Comparison of ENCODE assay signal across 28 cellular contexts in the genomic region with DNA sequence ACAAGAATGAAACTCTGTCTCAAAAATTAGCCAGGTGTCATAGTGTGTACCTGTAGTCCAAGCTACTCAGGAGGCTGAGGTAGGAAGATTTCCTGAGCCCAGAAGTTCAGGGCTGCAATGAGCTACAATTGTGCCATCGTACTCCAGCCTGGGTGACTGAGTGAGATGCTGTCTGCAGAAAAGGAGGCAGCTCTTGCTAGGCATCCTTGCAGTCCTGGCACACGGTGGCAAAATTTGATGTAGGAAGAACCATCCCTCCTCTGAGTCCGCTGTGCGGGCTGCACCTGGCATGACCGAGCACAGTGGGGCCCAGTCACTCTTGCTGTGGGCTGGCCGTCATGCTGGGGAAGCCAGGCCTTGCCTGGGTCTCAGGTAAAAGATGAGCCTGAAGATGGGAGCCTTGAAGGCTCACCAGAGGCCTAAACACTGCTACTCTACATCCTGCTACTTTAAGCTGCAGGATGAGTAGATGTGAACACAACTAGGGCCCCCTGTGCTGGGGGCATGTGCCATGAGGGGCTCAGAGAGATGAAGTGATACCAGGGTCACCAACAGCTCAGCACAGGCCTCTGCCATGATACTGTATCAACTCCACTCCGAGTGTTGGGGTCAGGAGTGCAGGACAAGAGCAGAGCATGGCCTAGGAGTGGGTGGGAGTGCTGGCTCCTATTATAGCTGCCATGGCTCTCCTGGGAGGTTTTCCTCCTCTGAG. TPM values are rescaled to one million over a fixed set of nuclear protein-coding genes. Genes with fewer than 3 reads are reported as not detected.
DNase-seq lines count a peak whose midpoint lies in the region; ATAC-seq, FAIRE-seq and TF ChIP-seq lines count a peak whose summit lies in the region.
"Had no signal": no experiment of that assay in that cellular context is flagged by ENCODE, and none has a peak within 500 bp of the region (broad histone marks: within the 10 kb centered on the region; RNA-seq: fewer than 3 reads in every experiment).

No MANE protein-coding gene starts in this region.

- ATAC-seq in activated naive CD4-positive, alpha-beta T cell treated with anti-CD3 and anti-CD28 coated beads, Interleukin-2, amount 50 U/mL, for 72 hours = peak; percentile 13 to 27
- ATAC-seq in K562 = no peak; the same call in 1 of the 3 replicates
- ATAC-seq in stimulated activated memory B cell treated with anti-CD40 and anti-IgM and Interleukin-4, amounts not matched to agents 10 μg/mL and 1 μg/mL and 100 μg/mL, for 72 hours = peak; percentile 29
- no peak for ATAC-seq in GM18867 (IDR thresholded peaks at IDR 0.05; ENCODE audit: unreplicated experiment)
- no peak for ATAC-seq in HG02763 (IDR thresholded peaks at IDR 0.05; ENCODE audit: unreplicated experiment)
- no peak for ATAC-seq in GM21737 (IDR thresholded peaks at IDR 0.05; ENCODE audit: unreplicated experiment)

- FAIRE-seq in K562 (lab: Jason Lieb, UNC) = no peak
- FAIRE-seq: A204.1, GM12891, GM18507, H1 had no signal

- WGBS in K562 (ENCODE audit: insufficient coverage, low coverage, missing lambda C conversion rate) = 95% methylated on average over 7 of the region's 7 CpGs

- H3K9me3 Mint-ChIP-seq in activated naive CD4-positive, alpha-beta T cell treated with anti-CD3 and anti-CD28 coated beads, Interleukin-2, amount 50 U/mL, for 72 hours = no peaks in the 10 kb centered on the region
- no peaks in the 10 kb centered on the region for H3K9me3 Mint-ChIP-seq in stimulated activated memory B cell treated with anti-CD40 and anti-IgM and Interleukin-4, amounts not matched to agents 10 μg/mL and 1 μg/mL and 100 μg/mL, for 72 hours
- H3K9me3 Mint-ChIP-seq: CD14-positive monocyte; CD4-positive, alpha-beta memory T cell had no signal

- H4K20me1 ChIP-seq in K562 (replicated peaks; ENCODE audit: control insufficient read depth, insufficient read depth, low read length) = no peaks in the 10 kb centered on the region; the same call in 1 of the 2 replicates

- CTCF ChIA-PET in K562 (lab: Yijun Ruan, JAX; ENCODE audit: low intra/inter-chr PET ratio) = no interaction called here

- no peaks in the 10 kb centered on the region for H3K9me1 ChIP-seq in K562 (ENCODE audit: control insufficient read depth, insufficient read depth, low read length)

- 0 out of 4 replicates have a peak overlapping the region, but pooled peaks of 1 of the 2 experiments have one; percentile 8 for H3K9ac ChIP-seq in K562 (ENCODE audit: insufficient read depth in 1 of 2, low read depth in 2 of 2, low read length in 2 of 2)

- no peaks in the 10 kb centered on the region for H3K9me3 ChIP-seq in K562 (replicated peaks; ENCODE audit: control insufficient read depth, insufficient read depth, low read depth, low read length)
- H3K9me3 ChIP-seq: BE2C; BLaER1 treated with 17β-estradiol and CSF1 and Interleukin-3, amounts not matched to agents 10 nM and 100 nM had no signal

- H3K27ac ChIP-seq in K562 (ENCODE audit: extremely low read depth, low read depth, low read length) = no peak overlapping the region
- H3K27ac ChIP-seq: 22Rv1; BLaER1 treated with 17β-estradiol and CSF1 and Interleukin-3, amounts not matched to agents 10 nM and 100 nM had no signal

- H3K36me3 ChIP-seq in K562 (ENCODE audit: control insufficient read depth, insufficient read depth, low read length) = peaks cover 100% of the 10 kb centered on the region

- no peaks in the 10 kb centered on the region for H3K27me3 ChIP-seq in K562 (ENCODE audit: control insufficient read depth in 2 of 2, insufficient read depth in 2 of 2, low read length in 2 of 2)
- H3K27me3 ChIP-seq: BE2C; BLaER1 treated with 17β-estradiol and CSF1 and Interleukin-3, amounts not matched to agents 10 nM and 100 nM had no signal

- TF ChIP-seq CTCF in K562 (IDR thresholded peaks at IDR 0.05 in 2 of 3, conservative IDR thresholded peaks at IDR 0.05 in 1 of 3; ENCODE audit: insufficient read depth in 2 of 3, low read depth in 1 of 3, low read length in 3 of 3) = no peak

- H3K4me1 ChIP-seq in K562 (replicated peaks in 1 of 2; ENCODE audit: control insufficient read depth in 2 of 2, insufficient read depth in 2 of 2, low read length in 2 of 2) = no peaks in the 10 kb centered on the region; a peak in 2 of 5 replicates
- H3K4me1 ChIP-seq: BE2C; BLaER1 treated with 17β-estradiol and CSF1 and Interleukin-3, amounts not matched to agents 10 nM and 100 nM had no signal

- no peak for DNase-seq in activated naive CD4-positive, alpha-beta T cell treated with anti-CD3 and anti-CD28 coated beads, Interleukin-2, amount 50 U/mL, for 72 hours (ENCODE audit: low spot score in 2 of 2)
- DNase-seq in activated naive CD4-positive, alpha-beta T cell treated with anti-CD3 and anti-CD28 coated beads, Interleukin-2, amount 50 U/mL, for 16 hours = no peak
- DNase-seq in K562 (ENCODE audit: extremely low read depth in 1 of 4, low spot score in 3 of 4) = peak in 1 of 4 experiments; percentile 43
- peak; percentile 67 for DNase-seq in mesenteric fat pad (ENCODE audit: low spot score)
- DNase-seq: ACHN; AML-193; BE2C; Calu3; CD4-positive, alpha-beta memory T cell; COR-L47; DMS53; DMS79 treated with DMSO at 0.1 percent for 48 hours; GF-D8; GM23248; H7; HCEC 1CT had no signal

- H3K79me2 ChIP-seq in K562 (ENCODE audit: control insufficient read depth, insufficient read depth, low read length) = no peaks in the 10 kb centered on the region

- no peak for TF ChIP-seq EP300 in K562 (IDR thresholded peaks at IDR 0.05; ENCODE audit: low read length)

- H3K27me3 Mint-ChIP-seq in stimulated activated memory B cell treated with anti-CD40 and anti-IgM and Interleukin-4, amounts not matched to agents 10 μg/mL and 1 μg/mL and 100 μg/mL, for 72 hours = no peaks in the 10 kb centered on the region
- H3K27me3 Mint-ChIP-seq: CD4-positive, alpha-beta memory T cell had no signal

- no peak overlapping the region for H2AFZ ChIP-seq in K562 (ENCODE audit: low read depth, low read length)

- H3K4me3 ChIP-seq in K562 = no peak overlapping the region
- H3K4me3 ChIP-seq: BLaER1 treated with 17β-estradiol and CSF1 and Interleukin-3, amounts not matched to agents 10 nM and 100 nM; GM23248 had no signal

- POLR2A ChIA-PET in K562 (lab: Yijun Ruan, JAX) = interaction anchor here (0.5 to 5.1 kb wide), 17 partner anchors 10 to 1528 kb away, joined by 3 to 46 read pairs (median 4); a partner anchor contains a TSS

- peak; percentile 44 for TF ChIP-seq POLR2A in K562 (conservative IDR thresholded peaks at IDR 0.05)

- no peak overlapping the region for H3K27ac Mint-ChIP-seq in activated naive CD4-positive, alpha-beta T cell treated with anti-CD3 and anti-CD28 coated beads, Interleukin-2, amount 50 U/mL, for 72 hours
- H3K27ac Mint-ChIP-seq in stimulated activated memory B cell treated with anti-CD40 and anti-IgM and Interleukin-4, amounts not matched to agents 10 μg/mL and 1 μg/mL and 100 μg/mL, for 72 hours = no peak overlapping the region

- in situ Hi-C loops in K562 (cut with MboI) = no loop called here

- H3K4me1 Mint-ChIP-seq in stimulated activated memory B cell treated with anti-CD40 and anti-IgM and Interleukin-4, amounts not matched to agents 10 μg/mL and 1 μg/mL and 100 μg/mL, for 72 hours = no peaks in the 10 kb centered on the region
- H3K4me1 Mint-ChIP-seq: CD14-positive monocyte had no signal

- no TSS peak for BruUV-seq in K562 (replicated peaks; lab: Mats Ljungman, UMichigan)

- peaks cover 14 to 29% of the 10 kb centered on the region in 2 donors for H3K36me3 Mint-ChIP-seq in activated naive CD4-positive, alpha-beta T cell treated with anti-CD3 and anti-CD28 coated beads, Interleukin-2, amount 50 U/mL, for 72 hours
- H3K36me3 Mint-ChIP-seq in stimulated activated memory B cell treated with anti-CD40 and anti-IgM and Interleukin-4, amounts not matched to agents 10 μg/mL and 1 μg/mL and 100 μg/mL, for 72 hours = no peaks in the 10 kb centered on the region
- H3K36me3 Mint-ChIP-seq: CD4-positive, alpha-beta memory T cell had no signal

- no peak overlapping the region for H3K4me2 ChIP-seq in K562 (ENCODE audit: insufficient read depth, low read length)
- H3K4me2 ChIP-seq: BLaER1 treated with 17β-estradiol and CSF1 and Interleukin-3, amounts not matched to agents 10 nM and 100 nM had no signal

- intact Hi-C loops in K562 (cut with micrococcal nuclease) = no loop called here

- no peak for TF ChIP-seq RAD21 in K562 (CRISPR knock-in tag; conservative IDR thresholded peaks at IDR 0.05 in 1 of 2, IDR thresholded peaks at IDR 0.05 in 1 of 2)

- H3K4me3 Mint-ChIP-seq in stimulated activated memory B cell treated with anti-CD40 and anti-IgM and Interleukin-4, amounts not matched to agents 10 μg/mL and 1 μg/mL and 100 μg/mL, for 72 hours = no peak overlapping the region
- H3K4me3 Mint-ChIP-seq: CD14-positive monocyte; CD4-positive, alpha-beta memory T cell had no signal

RNA-seq across cellular contexts. Expression of a gene that starts 18.6 kb away (rescaled TPM):
- total RNA-seq in activated naive CD4-positive, alpha-beta T cell treated with anti-CD3 and anti-CD28 coated beads, Interleukin-2, amount 50 U/mL, for 72 hours = 10 to 100 TPM; 92.1 to 99.7 TPM
- total RNA-seq in K562 (2011; cell fraction: chromatin; rRNA removed; ENCODE audit: low replicate concordance) = 810 and 853 TPM in 2 replicates
- total RNA-seq in K562 (2011; cell fraction: nucleolus; rRNA removed) = 339 and 346 TPM in 2 replicates
- total RNA-seq in K562 (2011; cell fraction: nucleoplasm; rRNA removed) = 307 and 398 TPM in 2 replicates
- total RNA-seq in K562 (2014; rRNA removed) = 415 and 450 TPM in 2 replicates
- total RNA-seq in K562 (2014; rRNA removed; fragmentation: Illumina TruSeq; extraction: Trizol) = 263 and 295 TPM in 2 replicates
- 239 and 251 TPM in 2 replicates for total RNA-seq in K562 (2015; rRNA removed; fragmentation: Illumina TruSeq; extraction: Trizol)
- 312 and 319 TPM in 2 replicates for total RNA-seq in K562 (2021)
- 580 and 584 TPM in 2 replicates for polyA plus RNA-seq in K562 (2011; rRNA removed)
- 370 and 430 TPM in 2 replicates for polyA plus RNA-seq in K562 (2011; cell fraction: cytosol; rRNA removed)
- polyA plus RNA-seq in K562 (2011; cell fraction: nucleus; rRNA removed) = 642 and 944 TPM in 2 replicates
- 267 and 326 TPM in 2 replicates for polyA plus RNA-seq in K562 (2012)
- 412 and 430 TPM in 2 replicates for polyA plus RNA-seq in K562 (2014; fragmentation: Illumina TruSeq; extraction: Trizol)
- 100 to 1,000 TPM; 276 to 465 TPM for polyA plus RNA-seq in K562 (2014; fragmentation: Nextera tagmentation; extraction: Ambion mirVana)
- polyA plus RNA-seq in K562 (2014; rRNA removed) = 410 and 427 TPM in 2 replicates
- polyA minus RNA-seq in K562 (2011; rRNA and poly(A)+ RNA removed) = 415 and 540 TPM in 2 replicates
- 153 and 162 TPM in 2 replicates for polyA minus RNA-seq in K562 (2011; cell fraction: cytosol; rRNA and poly(A)+ RNA removed)
- 185 and 445 TPM in 2 replicates for polyA minus RNA-seq in K562 (2011; cell fraction: nucleus; rRNA and poly(A)+ RNA removed)
- not detected for total RNA-seq in mesenteric fat pad
- polyA plus RNA-seq: CD14-positive monocyte had no signal

RNA-seq across cellular contexts. Expression of a gene that starts 19.3 kb away (rescaled TPM):
- 100 to 1,000 TPM in 1 of 2 donors, 10 to 100 TPM in 1; 81.7 to 136 TPM for total RNA-seq in activated naive CD4-positive, alpha-beta T cell treated with anti-CD3 and anti-CD28 coated beads, Interleukin-2, amount 50 U/mL, for 72 hours
- total RNA-seq in K562 (2011; cell fraction: chromatin; rRNA removed; ENCODE audit: low replicate concordance) = 307 and 375 TPM in 2 replicates
- 219 and 230 TPM in 2 replicates for total RNA-seq in K562 (2011; cell fraction: nucleolus; rRNA removed)
- 278 and 374 TPM in 2 replicates for total RNA-seq in K562 (2011; cell fraction: nucleoplasm; rRNA removed)
- total RNA-seq in K562 (2014; rRNA removed) = 238 and 290 TPM in 2 replicates
- total RNA-seq in K562 (2014; rRNA removed; fragmentation: Illumina TruSeq; extraction: Trizol) = 361 and 365 TPM in 2 replicates
- total RNA-seq in K562 (2015; rRNA removed; fragmentation: Illumina TruSeq; extraction: Trizol) = 330 and 363 TPM in 2 replicates
- 284 and 307 TPM in 2 replicates for total RNA-seq in K562 (2021)
- polyA plus RNA-seq in K562 (2011; rRNA removed) = 428 and 564 TPM in 2 replicates
- polyA plus RNA-seq in K562 (2011; cell fraction: cytosol; rRNA removed) = 516 and 625 TPM in 2 replicates
- 577 and 723 TPM in 2 replicates for polyA plus RNA-seq in K562 (2011; cell fraction: nucleus; rRNA removed)
- 381 and 502 TPM in 2 replicates for polyA plus RNA-seq in K562 (2012)
- polyA plus RNA-seq in K562 (2014; fragmentation: Illumina TruSeq; extraction: Trizol) = 551 and 645 TPM in 2 replicates
- polyA plus RNA-seq in K562 (2014; fragmentation: Nextera tagmentation; extraction: Ambion mirVana) = 100 to 1,000 TPM; 503 to 627 TPM
- 321 and 446 TPM in 2 replicates for polyA plus RNA-seq in K562 (2014; rRNA removed)
- 432 and 439 TPM in 2 replicates for polyA minus RNA-seq in K562 (2011; rRNA and poly(A)+ RNA removed)
- polyA minus RNA-seq in K562 (2011; cell fraction: cytosol; rRNA and poly(A)+ RNA removed) = 143 and 172 TPM in 2 replicates
- 99.8 and 195 TPM in 2 replicates for polyA minus RNA-seq in K562 (2011; cell fraction: nucleus; rRNA and poly(A)+ RNA removed)
- total RNA-seq in mesenteric fat pad = 55.4 TPM

RNA-seq across cellular contexts. Expression of a gene that starts 25.9 kb away (rescaled TPM):
- not detected for total RNA-seq in activated naive CD4-positive, alpha-beta T cell treated with anti-CD3 and anti-CD28 coated beads, Interleukin-2, amount 50 U/mL, for 72 hours
- not detected in 2 replicates for total RNA-seq in K562 (2011; cell fraction: chromatin; rRNA removed; ENCODE audit: low replicate concordance)
- not detected in 2 replicates for total RNA-seq in K562 (2011; cell fraction: nucleolus; rRNA removed)
- not detected in 2 replicates for total RNA-seq in K562 (2011; cell fraction: nucleoplasm; rRNA removed)
- total RNA-seq in K562 (2014; rRNA removed) (not detected in 2 replicates), K562 (2014; rRNA removed; fragmentation: Illumina TruSeq; extraction: Trizol) (not detected in 2 replicates), K562 (2015; rRNA removed; fragmentation: Illumina TruSeq; extraction: Trizol) (not detected in 2 replicates), K562 (2021) (0.16 and 0.20 TPM in 2 replicates), mesenteric fat pad (151 TPM)
- polyA plus RNA-seq in K562 (2011; rRNA removed) (not detected in 2 replicates), K562 (2014; fragmentation: Illumina TruSeq; extraction: Trizol) (not detected in 2 replicates), K562 (2014; fragmentation: Nextera tagmentation; extraction: Ambion mirVana) (not detected), K562 (2014; rRNA removed) (not detected in 2 replicates)
- polyA plus RNA-seq in K562 (2011; cell fraction: cytosol; rRNA removed) = not detected in 2 replicates
- not detected in 2 replicates for polyA plus RNA-seq in K562 (2011; cell fraction: nucleus; rRNA removed)
- 0.08 and 0.18 TPM in 2 replicates for polyA plus RNA-seq in K562 (2012)
- not detected in 2 replicates for polyA minus RNA-seq in K562 (2011; rRNA and poly(A)+ RNA removed)
- not detected in 2 replicates for polyA minus RNA-seq in K562 (2011; cell fraction: cytosol; rRNA and poly(A)+ RNA removed)
- not detected in 2 replicates for polyA minus RNA-seq in K562 (2011; cell fraction: nucleus; rRNA and poly(A)+ RNA removed)
- total RNA-seq: Calu3; CD4-positive, alpha-beta memory T cell; G401; GM23248 had no signal
- polyA plus RNA-seq: GM23248 had no signal

RNA-seq across cellular contexts. Expression of a gene that starts 50.8 kb away (rescaled TPM):
- 10 to 100 TPM; 25.7 to 26.3 TPM for total RNA-seq in activated naive CD4-positive, alpha-beta T cell treated with anti-CD3 and anti-CD28 coated beads, Interleukin-2, amount 50 U/mL, for 72 hours
- total RNA-seq in K562 (2011; cell fraction: chromatin; rRNA removed; ENCODE audit: low replicate concordance) = 119 and 122 TPM in 2 replicates
- 71.8 and 76.0 TPM in 2 replicates for total RNA-seq in K562 (2011; cell fraction: nucleolus; rRNA removed)
- total RNA-seq in K562 (2011; cell fraction: nucleoplasm; rRNA removed) = 107 and 142 TPM in 2 replicates
- total RNA-seq in K562 (2014; rRNA removed) (94.7 and 124 TPM in 2 replicates), K562 (2014; rRNA removed; fragmentation: Illumina TruSeq; extraction: Trizol) (57.2 and 59.5 TPM in 2 replicates), K562 (2015; rRNA removed; fragmentation: Illumina TruSeq; extraction: Trizol) (61.3 and 63.2 TPM in 2 replicates), K562 (2021) (66.8 and 68.0 TPM in 2 replicates), mesenteric fat pad (26.3 TPM)
- polyA plus RNA-seq in K562 (2011; rRNA removed) (139 and 244 TPM in 2 replicates), K562 (2014; fragmentation: Illumina TruSeq; extraction: Trizol) (68.6 and 73.5 TPM in 2 replicates), K562 (2014; fragmentation: Nextera tagmentation; extraction: Ambion mirVana) (10 to 100 TPM; 20.4 to 25.9 TPM), K562 (2014; rRNA removed) (112 and 121 TPM in 2 replicates)
- 164 and 257 TPM in 2 replicates for polyA plus RNA-seq in K562 (2011; cell fraction: cytosol; rRNA removed)
- 71.0 and 99.7 TPM in 2 replicates for polyA plus RNA-seq in K562 (2011; cell fraction: nucleus; rRNA removed)
- polyA plus RNA-seq in K562 (2012) = 87.8 and 120 TPM in 2 replicates
- polyA minus RNA-seq in K562 (2011; rRNA and poly(A)+ RNA removed) = 116 and 185 TPM in 2 replicates
- polyA minus RNA-seq in K562 (2011; cell fraction: cytosol; rRNA and poly(A)+ RNA removed) = 49.4 and 80.5 TPM in 2 replicates
- polyA minus RNA-seq in K562 (2011; cell fraction: nucleus; rRNA and poly(A)+ RNA removed) = 24.9 and 58.9 TPM in 2 replicates

Comparison
In these comparisons a context has a peak if more than half of its experiments do, and no peak if none do; other contexts are left out.
1. ATAC-seq: peak in activated naive CD4-positive, alpha-beta T cell treated with anti-CD3 and anti-CD28 coated beads, Interleukin-2, amount 50 U/mL, for 72 hours (2 of 2) and stimulated activated memory B cell treated with anti-CD40 and anti-IgM and Interleukin-4, amounts not matched to agents 10 μg/mL and 1 μg/mL and 100 μg/mL, for 72 hours (single experiment); none in K562 (single experiment), GM18867 (single experiment), HG02763 (single experiment) and GM21737 (single experiment).
2. RNA of a gene that starts 18.6 kb away (total RNA-seq): 239 to 853 TPM in K562 and 92.1 to 99.7 TPM in activated naive CD4-positive, alpha-beta T cell treated with anti-CD3 and anti-CD28 coated beads, Interleukin-2, amount 50 U/mL, for 72 hours; not detected in mesenteric fat pad (single experiment); every median in the first group is over 10 times any median in the second.
3. RNA of a gene that starts 25.9 kb away (total RNA-seq): 151 TPM in mesenteric fat pad (single experiment); not detected in activated naive CD4-positive, alpha-beta T cell treated with anti-CD3 and anti-CD28 coated beads, Interleukin-2, amount 50 U/mL, for 72 hours and 0.16 to 0.20 TPM in K562; every median in the first group is over 100 times any median in the second.